Comparison of ENCODE assay signal across 8 cellular contexts in genomic region chr1:149962039-149962647, GRCh38.
A peak's percentile ranks its signal among the peaks of the same experiment; 100 is the strongest.
DNase-seq lines count a peak whose midpoint lies in the region; ATAC-seq and TF ChIP-seq lines count a peak whose summit lies in the region.

No MANE protein-coding gene starts in this region.

- peak overlapping the region; percentile 58 for H3K27ac ChIP-seq in layer of hippocampus (ENCODE audit: low read depth, low read length)

- no peaks in the 10 kb centered on the region for H3K27me3 ChIP-seq in layer of hippocampus (ENCODE audit: control insufficient read depth, insufficient read depth, low read length)

- ATAC-seq in GM18505 (IDR thresholded peaks at IDR 0.05; ENCODE audit: unreplicated experiment) (peak; percentile 47), HG03565 (IDR thresholded peaks at IDR 0.05; ENCODE audit: unreplicated experiment) (no peak)

- DNase-seq in AG08396 (ENCODE audit: low spot score) (peak; percentile 61), NCI-H2029 treated with DMSO at 0.1 percent for 48 hours (lab: John Stamatoyannopoulos, UW) (peak; percentile 57), T1000 (lab: John Stamatoyannopoulos, UW) (peak; percentile 17), cerebellar cortex (ENCODE audit: low spot score) (peak; percentile 86)
- DNase-seq in stimulated activated CD8-positive, alpha-beta memory T cell treated with anti-CD3 and anti-CD28 coated beads, Interleukin-4, amount 100 ng/mL, for 48 hours, result peak; percentile 43

- no peak for TF ChIP-seq POLR2A in GM18505 (IDR thresholded peaks at IDR 0.05; ENCODE audit: borderline replicate concordance, extremely low read depth, insufficient read depth, insufficient read length)

Comparison
In these comparisons a context has a peak if more than half of its experiments do, and no peak if none do; other contexts are left out.
1. DNase-seq: peak in every context shown above with its lines; median percentile 86 in cerebellar cortex; 61 in AG08396; 57 in NCI-H2029 treated with DMSO at 0.1 percent for 48 hours; 43 in stimulated activated CD8-positive, alpha-beta memory T cell treated with anti-CD3 and anti-CD28 coated beads, Interleukin-4, amount 100 ng/mL, for 48 hours; 17 in T1000.